ENCODE assay signal across 26 cellular contexts in the genomic region with DNA sequence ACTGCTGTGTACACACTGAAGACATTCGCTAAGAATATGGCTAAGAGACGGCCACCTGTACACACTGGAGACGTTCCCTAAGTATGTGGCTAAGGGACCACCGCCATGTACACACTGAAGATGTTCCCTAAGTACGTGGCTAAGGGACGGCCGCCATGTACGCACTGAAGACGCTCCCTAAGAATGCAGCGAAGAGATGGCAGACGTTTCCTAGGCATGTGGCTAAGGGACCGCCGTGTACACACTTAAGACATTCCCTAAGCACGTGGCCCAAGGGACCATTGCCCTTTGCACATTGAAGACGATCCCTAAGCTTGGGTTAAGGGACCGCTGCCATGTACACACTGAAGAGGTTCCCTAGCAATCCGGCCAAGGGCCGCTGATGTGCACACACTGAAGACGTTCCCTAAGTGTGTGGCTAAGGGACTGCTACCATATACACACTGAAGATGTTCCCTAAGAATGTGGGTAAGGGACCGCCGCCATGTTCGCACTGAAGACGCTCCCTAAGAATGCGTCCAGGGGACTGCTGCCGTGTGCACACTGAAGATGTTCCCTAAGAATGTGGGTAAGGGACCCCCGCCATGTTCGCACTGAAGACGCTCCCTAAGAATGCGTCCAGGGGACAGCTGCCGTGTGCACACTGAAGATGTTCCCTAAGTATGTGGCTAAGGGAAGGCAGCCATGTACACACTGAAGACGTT. TPM values are rescaled to one million over a fixed set of nuclear protein-coding genes. Genes with fewer than 3 reads are reported as not detected.
DNase-seq lines count a peak whose midpoint lies in the region; ATAC-seq and TF ChIP-seq lines count a peak whose summit lies in the region.
"Had no signal": no experiment of that assay in that cellular context is flagged by ENCODE, and none has a peak within 500 bp of the region (broad histone marks: within the 10 kb centered on the region; RNA-seq: fewer than 3 reads in every experiment).

No MANE protein-coding gene starts in this region.

- peak overlapping the region; percentile 30 for H3K4me3 ChIP-seq in A673 (ENCODE audit: low read depth, low read length, poor library complexity, severe bottlenecking)
- H3K4me3 ChIP-seq in HCT116 (replicated peaks in 1 of 2; ENCODE audit: low read depth in 1 of 2, low read length in 2 of 2), result peak overlapping the region; percentile 47 to 57
- H3K4me3 ChIP-seq in fibroblast of villous mesenchyme (ENCODE audit: low read depth, low read length), result no peak overlapping the region
- H3K4me3 ChIP-seq: BLaER1 treated with 17β-estradiol and CSF1 and Interleukin-3, amounts not matched to agents 10 nM and 100 nM; psoas muscle; skin epidermis had no signal

- H3K9me3 ChIP-seq in A673 (ENCODE audit: low read depth, low read length, poor library complexity, severe bottlenecking) (no peaks in the 10 kb centered on the region), HCT116 (ENCODE audit: control insufficient read depth in 1 of 2, insufficient read depth in 1 of 2, low read depth in 1 of 2, low read length in 2 of 2) (no peaks in the 10 kb centered on the region)
- H3K9me3 ChIP-seq: psoas muscle had no signal

- H3K4me1 ChIP-seq in A673 (ENCODE audit: insufficient read depth, low read length, poor library complexity, severe bottlenecking) (peaks cover 5% of the 10 kb centered on the region), HCT116 (ENCODE audit: control insufficient read depth in 1 of 2, insufficient read depth in 2 of 2, low read length in 2 of 2) (peaks cover 10 to 51% of the 10 kb centered on the region in 2 experiments; a peak in 3 of 4 replicates)
- H3K4me1 ChIP-seq: psoas muscle had no signal

- no peak for TF ChIP-seq POLR2A in HCT116 (IDR thresholded peaks at IDR 0.05; ENCODE audit: borderline replicate concordance, extremely low read depth, insufficient read depth, insufficient read length)

- DNase-seq in A673 (ENCODE audit: low spot score) (peak; percentile 93), HCT116 (ENCODE audit: low read depth, low spot score) (peak; percentile 99), SK-N-DZ (ENCODE audit: low spot score) (peak; percentile 1), fibroblast of villous mesenchyme (ENCODE audit: low read depth) (peak; percentile 22), dermis blood vessel endothelial cell (no peak), DMS79 (lab: John Stamatoyannopoulos, UW) (no peak)
- DNase-seq: activated CD4-positive, alpha-beta T cell treated with anti-CD3 and anti-CD28 coated beads, Interleukin-2, amount 10 ng/mL, durations not matched to agents 7 days and 5 days; activated CD8-positive, alpha-beta memory T cell treated with anti-CD3 and anti-CD28 coated beads, Interleukin-2, amount 50 U/mL, for 48 hours; activated gamma-delta T cell treated with Interleukin-2 at 50 U/mL for 16 hours; amygdala; central memory CD4-positive, alpha-beta T cell; DMS53; effector CD4-positive, alpha-beta T cell; KG1; NCI-H1048; NCI-H2029; NCI-H446 treated with DMSO at 0.1 percent for 48 hours; psoas muscle; stimulated activated CD4-positive, alpha-beta T cell treated with anti-CD3 and anti-CD28 coated beads, Interleukin-2, amount 100 ng/mL, for 48 hours; stimulated activated naive CD8-positive, alpha-beta T cell treated with anti-CD3 and anti-CD28 coated beads, Interleukin-15, amount 100 ng/mL, for 72 hours had no signal

- H3K27ac ChIP-seq in A673 (ENCODE audit: low read depth, low read length, poor library complexity, severe bottlenecking) (peak overlapping the region; percentile 64), HCT116 (ENCODE audit: low read depth, low read length) (peak overlapping the region; percentile 92)
- H3K27ac ChIP-seq: BLaER1 treated with 17β-estradiol and CSF1 and Interleukin-3, amounts not matched to agents 10 nM and 100 nM; HL-60; psoas muscle; skin epidermis had no signal

- no peaks in the 10 kb centered on the region for H3K9me2 ChIP-seq in HCT116 (ENCODE audit: insufficient read depth)

- ATAC-seq in HCT116 (peak; percentile 71), HG02623 (IDR thresholded peaks at IDR 0.05; ENCODE audit: unreplicated experiment) (no peak), GM21528 (IDR thresholded peaks at IDR 0.05; ENCODE audit: low FRiP score, unreplicated experiment) (no peak)
- ATAC-seq: esophagus mucosa; psoas muscle; stimulated activated naive CD8-positive, alpha-beta T cell treated with anti-CD3 and anti-CD28 coated beads, Interleukin-15, amount 100 ng/mL, for 72 hours had no signal

- no peaks in the 10 kb centered on the region for H3K36me3 ChIP-seq in A673 (ENCODE audit: insufficient read depth, low read length, poor library complexity, severe bottlenecking)
- H3K36me3 ChIP-seq in HCT116 (ENCODE audit: control insufficient read depth in 1 of 2, insufficient read depth in 2 of 2, low read length in 2 of 2), result no peaks in the 10 kb centered on the region

- no peak overlapping the region for H2AFZ ChIP-seq in HCT116 (ENCODE audit: low read depth, low read length, poor library complexity, severe bottlenecking)

- no peaks in the 10 kb centered on the region for H3K27me3 ChIP-seq in A673 (replicated peaks; ENCODE audit: insufficient read depth, low read depth, low read length, poor library complexity)
- no peaks in the 10 kb centered on the region for H3K27me3 ChIP-seq in HCT116 (ENCODE audit: insufficient read depth, low read length)
- H3K27me3 ChIP-seq: BLaER1 treated with 17β-estradiol and CSF1 and Interleukin-3, amounts not matched to agents 10 nM and 100 nM had no signal

- peaks cover 38% of the 10 kb centered on the region for H3K79me2 ChIP-seq in HCT116 (ENCODE audit: insufficient read depth, low read length)

- TF ChIP-seq CTCF in A673 (conservative IDR thresholded peaks at IDR 0.05; ENCODE audit: low read depth, low read length) (no peak), HCT116 (IDR thresholded peaks at IDR 0.05 in 2 of 3, conservative IDR thresholded peaks at IDR 0.05 in 1 of 3; ENCODE audit: borderline replicate concordance in 1 of 3, insufficient read depth in 1 of 3, low read depth in 2 of 3, low read length in 2 of 3) (no peak), fibroblast of villous mesenchyme (IDR thresholded peaks at IDR 0.05; ENCODE audit: insufficient read depth, low read depth, low read length) (no peak)

- CTCF ChIA-PET in A673 (lab: Charles Lee), result no interaction called here
- CTCF ChIA-PET in HCT116 (lab: Charles Lee), result no interaction called here

- peak overlapping the region; percentile 86 for H3K4me2 ChIP-seq in HCT116 (ENCODE audit: low read length)
- H3K4me2 ChIP-seq: BLaER1 treated with 17β-estradiol and CSF1 and Interleukin-3, amounts not matched to agents 10 nM and 100 nM had no signal

- no peak for TF ChIP-seq RAD21 in HCT116 (IDR thresholded peaks at IDR 0.05; ENCODE audit: low read depth)

- H3K9ac ChIP-seq in HCT116 (ENCODE audit: low read length), result peak overlapping the region; percentile 69
- H3K9ac ChIP-seq: BLaER1 treated with 17β-estradiol and CSF1 and Interleukin-3, amounts not matched to agents 10 nM and 100 nM had no signal

- BruUV-seq in A673 (replicated peaks; lab: Mats Ljungman, UMichigan) (no TSS peak), HCT116 (replicated peaks; lab: Mats Ljungman, UMichigan) (no TSS peak)

- intact Hi-C loops in A673 (cut with micrococcal nuclease; ENCODE audit: unreplicated experiment) (no loop called here), HCT116 (cut with micrococcal nuclease) (loop anchor here (1.0 to 2.0 kb wide), 6 partner anchors 10 to 791 kb away; no protein-coding TSS in a partner anchor)

- POLR2A ChIA-PET in A673 (lab: Charles Lee; ENCODE audit: low non-redundant PET), result no interaction called here
- POLR2A ChIA-PET in HCT116 (lab: Charles Lee), result no interaction called here

- RAD21 ChIA-PET in HCT116 (lab: Charles Lee; ENCODE audit: low non-redundant PET in 1 of 2, low total read pairs in 2 of 2, uncharacterized antibody in 2 of 2, unreplicated experiment in 2 of 2), result no interaction called here

- no peaks in the 10 kb centered on the region for H4K20me1 ChIP-seq in HCT116 (ENCODE audit: insufficient read depth)

TF ChIP-seq in HCT116, 20 proteins besides CTCF, POLR2A, EP300 and RAD21 (continues in another document):
- no peak for TF ChIP-seq CBX3 (IDR thresholded peaks at IDR 0.05; ENCODE audit: low read depth)
- no peak for TF ChIP-seq SRF (IDR thresholded peaks at IDR 0.05; ENCODE audit: low read depth)
- TF ChIP-seq EGR1 (IDR thresholded peaks at IDR 0.05; ENCODE audit: low read depth), result no peak
- no peak for TF ChIP-seq TCF7L2 (IDR thresholded peaks at IDR 0.05; ENCODE audit: borderline replicate concordance, extremely low read depth, insufficient read depth, insufficient read length)
- no peak for TF ChIP-seq SIN3A (IDR thresholded peaks at IDR 0.05; ENCODE audit: low read depth)
- TF ChIP-seq EZH2 (IDR thresholded peaks at IDR 0.05), result no peak
- TF ChIP-seq SP1 (IDR thresholded peaks at IDR 0.05; ENCODE audit: low read depth), result no peak
- TF ChIP-seq POLR2AphosphoS5 (IDR thresholded peaks at IDR 0.05; ENCODE audit: low read depth, low read length), result peak; percentile 37
- no peak for TF ChIP-seq CEBPB (IDR thresholded peaks at IDR 0.05; ENCODE audit: low read depth)
- TF ChIP-seq YY1 (IDR thresholded peaks at IDR 0.05; ENCODE audit: extremely low read depth, insufficient replicate concordance, low read depth, low read length), result peak; percentile 68
- no peak for TF ChIP-seq JUND (IDR thresholded peaks at IDR 0.05)
- no peak for TF ChIP-seq ZNF274 (IDR thresholded peaks at IDR 0.05; ENCODE audit: low read depth, low read length)
- no peak for TF ChIP-seq ELF1 (IDR thresholded peaks at IDR 0.05; ENCODE audit: borderline replicate concordance, low read depth)

RNA-seq across cellular contexts. Expression of gene DHRSX, which starts 36.7 kb away (rescaled TPM):
- total RNA-seq in A673 (2021) (28.1 and 30.2 TPM in 2 replicates), HCT116 (2021; ENCODE audit: unreplicated experiment) (11.9 TPM), fibroblast of villous mesenchyme (24.6 and 35.4 TPM in 2 replicates), dermis blood vessel endothelial cell (24.6 and 25.2 TPM in 2 replicates)
- polyA plus RNA-seq in HCT116 (2012), result 14.0 and 15.9 TPM in 2 replicates
- 4.5 and 6.4 TPM in 2 replicates for polyA plus RNA-seq in SK-N-DZ (2014; cell fraction: cytosol; rRNA removed)
- polyA plus RNA-seq in SK-N-DZ (2014; cell fraction: nucleus; rRNA removed), result 2.9 and 6.0 TPM in 2 replicates

RNA-seq across cellular contexts. Expression of gene ZBED1, which starts 36.7 kb away (rescaled TPM):
- total RNA-seq in A673 (2021) (37.6 and 46.5 TPM in 2 replicates), HCT116 (2021; ENCODE audit: unreplicated experiment) (21.0 TPM), fibroblast of villous mesenchyme (32.4 and 39.3 TPM in 2 replicates), dermis blood vessel endothelial cell (57.5 and 75.7 TPM in 2 replicates)
- polyA plus RNA-seq in HCT116 (2012), result 10.7 and 11.8 TPM in 2 replicates
- 16.0 and 16.8 TPM in 2 replicates for polyA plus RNA-seq in SK-N-DZ (2014; cell fraction: cytosol; rRNA removed)
- polyA plus RNA-seq in SK-N-DZ (2014; cell fraction: nucleus; rRNA removed), result 2.7 and 4.3 TPM in 2 replicates

Comparison
In these comparisons a context has a peak if more than half of its experiments do, and no peak if none do; other contexts are left out.
1. DNase-seq: peak in A673 (single experiment), HCT116 (single experiment), SK-N-DZ (single experiment) and fibroblast of villous mesenchyme (single experiment); none in dermis blood vessel endothelial cell (single experiment) and DMS79 (single experiment).